ENCODE assay signal across 1 cellular context in genomic region chr2:36967236-36967876, GRCh38.
TF ChIP-seq lines count a peak whose summit lies in the region.

No MANE protein-coding gene starts in this region.

TF ChIP-seq in HepG2, 621 proteins besides CTCF, POLR2A, EP300 and RAD21 (continued from another document and continues in another):
- TF ChIP-seq, protein P1, sequence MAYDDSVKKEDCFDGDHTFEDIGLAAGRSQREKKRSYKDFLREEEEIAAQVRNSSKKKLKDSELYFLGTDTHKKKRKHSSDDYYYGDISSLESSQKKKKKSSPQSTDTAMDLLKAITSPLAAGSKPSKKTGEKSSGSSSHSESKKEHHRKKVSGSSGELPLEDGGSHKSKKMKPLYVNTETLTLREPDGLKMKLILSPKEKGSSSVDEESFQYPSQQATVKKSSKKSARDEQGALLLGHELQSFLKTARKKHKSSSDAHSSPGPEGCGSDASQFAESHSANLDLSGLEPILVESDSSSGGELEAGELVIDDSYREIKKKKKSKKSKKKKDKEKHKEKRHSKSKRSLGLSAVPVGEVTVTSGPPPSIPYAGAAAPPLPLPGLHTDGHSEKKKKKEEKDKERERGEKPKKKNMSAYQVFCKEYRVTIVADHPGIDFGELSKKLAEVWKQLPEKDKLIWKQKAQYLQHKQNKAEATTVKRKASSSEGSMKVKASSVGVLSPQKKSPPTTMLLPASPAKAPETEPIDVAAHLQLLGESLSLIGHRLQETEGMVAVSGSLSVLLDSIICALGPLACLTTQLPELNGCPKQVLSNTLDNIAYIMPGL (CRISPR knock-in tag; IDR thresholded peaks at IDR 0.05; ENCODE audit: borderline replicate concordance in 1 of 2, low read depth in 1 of 2), result no peak
- peak; percentile 66; the same call in 1 of the 2 replicates for TF ChIP-seq ETV5 (CRISPR knock-in tag; IDR thresholded peaks at IDR 0.05; ENCODE audit: borderline replicate concordance)
- TF ChIP-seq CBFB (CRISPR knock-in tag; IDR thresholded peaks at IDR 0.05), result no peak
- no peak for TF ChIP-seq ZNF704 (CRISPR knock-in tag; IDR thresholded peaks at IDR 0.05; ENCODE audit: borderline replicate concordance)
- no peak for TF ChIP-seq ARID3A (IDR thresholded peaks at IDR 0.05; ENCODE audit: low read depth, low read length)
- TF ChIP-seq MYPOP (CRISPR knock-in tag; IDR thresholded peaks at IDR 0.05), result no peak
- no peak for TF ChIP-seq ZNF143 (CRISPR knock-in tag; IDR thresholded peaks at IDR 0.05)
- TF ChIP-seq TBX2 (CRISPR knock-in tag; IDR thresholded peaks at IDR 0.05; ENCODE audit: borderline replicate concordance), result peak; percentile 88
- no peak for TF ChIP-seq ZBTB26 (CRISPR knock-in tag; IDR thresholded peaks at IDR 0.05; ENCODE audit: borderline replicate concordance)
- peak in 1 of 2 experiments; percentile 48; a peak in 1 of 4 replicates for TF ChIP-seq KLF16 (CRISPR knock-in tag; IDR thresholded peaks at IDR 0.05)
- no peak for TF ChIP-seq ISX (CRISPR knock-in tag; conservative IDR thresholded peaks at IDR 0.05)
- TF ChIP-seq STAT5B (CRISPR knock-in tag; IDR thresholded peaks at IDR 0.05), result no peak
- TF ChIP-seq, protein P2, sequence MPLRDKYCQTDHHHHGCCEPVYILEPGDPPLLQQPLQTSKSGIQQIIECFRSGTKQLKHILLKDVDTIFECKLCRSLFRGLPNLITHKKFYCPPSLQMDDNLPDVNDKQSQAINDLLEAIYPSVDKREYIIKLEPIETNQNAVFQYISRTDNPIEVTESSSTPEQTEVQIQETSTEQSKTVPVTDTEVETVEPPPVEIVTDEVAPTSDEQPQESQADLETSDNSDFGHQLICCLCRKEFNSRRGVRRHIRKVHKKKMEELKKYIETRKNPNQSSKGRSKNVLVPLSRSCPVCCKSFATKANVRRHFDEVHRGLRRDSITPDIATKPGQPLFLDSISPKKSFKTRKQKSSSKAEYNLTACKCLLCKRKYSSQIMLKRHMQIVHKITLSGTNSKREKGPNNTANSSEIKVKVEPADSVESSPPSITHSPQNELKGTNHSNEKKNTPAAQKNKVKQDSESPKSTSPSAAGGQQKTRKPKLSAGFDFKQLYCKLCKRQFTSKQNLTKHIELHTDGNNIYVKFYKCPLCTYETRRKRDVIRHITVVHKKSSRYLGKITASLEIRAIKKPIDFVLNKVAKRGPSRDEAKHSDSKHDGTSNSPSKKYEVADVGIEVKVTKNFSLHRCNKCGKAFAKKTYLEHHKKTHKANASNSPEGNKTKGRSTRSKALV (CRISPR knock-in tag; IDR thresholded peaks at IDR 0.05), result no peak
- TF ChIP-seq ZNF773 (CRISPR knock-in tag; IDR thresholded peaks at IDR 0.05; ENCODE audit: borderline replicate concordance), result no peak
- TF ChIP-seq, protein P3, sequence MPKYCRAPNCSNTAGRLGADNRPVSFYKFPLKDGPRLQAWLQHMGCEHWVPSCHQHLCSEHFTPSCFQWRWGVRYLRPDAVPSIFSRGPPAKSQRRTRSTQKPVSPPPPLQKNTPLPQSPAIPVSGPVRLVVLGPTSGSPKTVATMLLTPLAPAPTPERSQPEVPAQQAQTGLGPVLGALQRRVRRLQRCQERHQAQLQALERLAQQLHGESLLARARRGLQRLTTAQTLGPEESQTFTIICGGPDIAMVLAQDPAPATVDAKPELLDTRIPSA (CRISPR knock-in tag; IDR thresholded peaks at IDR 0.05; ENCODE audit: borderline replicate concordance), result no peak
- 0 out of 2 replicates have a peak, but pooled peaks have one; percentile 33 for TF ChIP-seq KDM1A (CRISPR knock-in tag; IDR thresholded peaks at IDR 0.05)
- no peak for TF ChIP-seq SKIL (CRISPR knock-in tag; IDR thresholded peaks at IDR 0.05; ENCODE audit: borderline replicate concordance)
- TF ChIP-seq FOXA3 (CRISPR knock-in tag; IDR thresholded peaks at IDR 0.05), result peak; percentile 87
- no peak for TF ChIP-seq LCORL (IDR thresholded peaks at IDR 0.05)
- TF ChIP-seq LCORL (CRISPR knock-in tag; IDR thresholded peaks at IDR 0.05), result 0 out of 2 replicates have a peak, but pooled peaks have one; percentile 0
- no peak; the same call in 1 of the 2 replicates for TF ChIP-seq SIX1 (CRISPR knock-in tag; IDR thresholded peaks at IDR 0.05; ENCODE audit: borderline replicate concordance)
- TF ChIP-seq NCOA2 (CRISPR knock-in tag; IDR thresholded peaks at IDR 0.05), result peak; percentile 46
- no peak for TF ChIP-seq TBP (CRISPR knock-in tag; IDR thresholded peaks at IDR 0.05)
- TF ChIP-seq RFX5 (IDR thresholded peaks at IDR 0.05; ENCODE audit: low read depth, low read length), result no peak
- TF ChIP-seq ZNF609 (CRISPR knock-in tag; IDR thresholded peaks at IDR 0.05; ENCODE audit: borderline replicate concordance), result peak; percentile 47; the same call in 1 of the 2 replicates
- no peak; the same call in 1 of the 2 replicates for TF ChIP-seq NR2F2 (IDR thresholded peaks at IDR 0.05; ENCODE audit: borderline replicate concordance, low read depth)
- no peak for TF ChIP-seq ZC3H13 (CRISPR knock-in tag; IDR thresholded peaks at IDR 0.05)
- TF ChIP-seq E2F2 (CRISPR knock-in tag; IDR thresholded peaks at IDR 0.05; ENCODE audit: borderline replicate concordance), result no peak
- TF ChIP-seq FLYWCH1 (CRISPR knock-in tag; IDR thresholded peaks at IDR 0.05), result no peak
- no peak for TF ChIP-seq ZNF24 (IDR thresholded peaks at IDR 0.05)
